ENCODE assay signal across 15 cellular contexts in the genomic region with DNA sequence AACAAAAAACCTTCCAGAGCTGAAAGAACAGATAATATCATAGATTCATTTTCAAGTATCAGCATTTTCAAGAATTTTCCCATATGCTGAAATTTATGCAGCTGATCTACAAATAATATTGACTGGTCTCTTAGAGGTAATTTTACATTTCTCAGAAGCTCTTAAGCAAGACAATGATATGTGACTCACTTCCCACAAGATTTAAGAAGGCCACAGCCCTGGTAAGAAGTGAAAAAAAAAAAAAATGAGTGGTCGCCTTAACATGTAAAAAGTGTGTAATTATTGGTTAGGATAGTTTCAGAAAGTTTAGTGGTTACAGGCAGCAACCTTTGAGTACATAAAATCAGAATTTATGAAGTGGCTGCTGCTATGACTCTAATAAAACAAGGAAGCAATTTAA. TPM values are rescaled to one million over a fixed set of nuclear protein-coding genes. Genes with fewer than 3 reads are reported as not detected.
DNase-seq lines count a peak whose midpoint lies in the region; TF ChIP-seq lines count a peak whose summit lies in the region.
"Had no signal": no experiment of that assay in that cellular context is flagged by ENCODE, and none has a peak within 500 bp of the region (broad histone marks: within the 10 kb centered on the region; RNA-seq: fewer than 3 reads in every experiment).

No MANE protein-coding gene starts in this region.

- TF ChIP-seq CTCF in fibroblast of pulmonary artery (IDR thresholded peaks at IDR 0.05; ENCODE audit: low read length, missing control alignments) (no peak), left ventricle myocardium inferior (IDR thresholded peaks at IDR 0.05; ENCODE audit: borderline replicate concordance) (no peak), lower leg skin (IDR thresholded peaks at IDR 0.05) (no peak)

- H3K4me3 ChIP-seq in GM23248 (no peak overlapping the region), fibroblast of pulmonary artery (replicated peaks; ENCODE audit: low read depth, low read length) (no peak overlapping the region), left ventricle myocardium inferior (no peak overlapping the region), lower leg skin (ENCODE audit: low read depth, poor library complexity, severe bottlenecking) (no peak overlapping the region)
- H3K4me3 ChIP-seq: K562, stomach had no signal

- peaks cover 35% of the 10 kb centered on the region for H3F3A ChIP-seq in GM23248 (ENCODE audit: insufficient read depth)

- DNase-seq in AG08396 (ENCODE audit: low spot score) (peak; percentile 12), GM23248 (peak; percentile 82), SIG-M5 (lab: John Stamatoyannopoulos, UW) (peak; percentile 14), fibroblast of pulmonary artery (ENCODE audit: low read depth) (peak; percentile 72), C1 segment of cervical spinal cord (lab: John Stamatoyannopoulos, UW) (no peak), GOT3 (lab: John Stamatoyannopoulos, UW) (no peak), left ventricle myocardium inferior (no peak), lower leg skin (ENCODE audit: low spot score in 2 of 2) (no peak)
- DNase-seq: activated CD4-positive, alpha-beta T cell treated with anti-CD3 and anti-CD28 coated beads, Interleukin-2, amount 10 ng/mL, durations not matched to agents 7 days and 5 days; immature natural killer cell; NCI-H345; nephron progenitor cell; stimulated activated CD4-positive, alpha-beta T cell treated with anti-CD3 and anti-CD28 coated beads, Interleukin-15, amount 100 ng/mL, for 24 hours; stomach had no signal

- WGBS in GM23248 (ENCODE audit: low coverage in 1 of 2, low lambda C conversion rate in 2 of 2, missing lambda C conversion rate in 2 of 2), 2 experiments: 0% methylated on average over 1 of the region's 1 CpG
- 0 to 7% methylated on average over 1 of the region's 1 CpG for WGBS in lower leg skin, 2 donors

- no peaks in the 10 kb centered on the region for H4K20me1 ChIP-seq in GM23248 (ENCODE audit: insufficient read depth)

- H3K27me3 ChIP-seq in GM23248 (replicated peaks; ENCODE audit: insufficient read depth) (no peaks in the 10 kb centered on the region), left ventricle myocardium inferior (ENCODE audit: low read depth) (no peaks in the 10 kb centered on the region)
- H3K27me3 ChIP-seq: stomach had no signal

- intact Hi-C loops in left ventricle myocardium inferior (cut with micrococcal nuclease): no loop called here
- intact Hi-C loops in lower leg skin (cut with DNase I; ENCODE audit: low total_unique reads): no loop called here

- TF ChIP-seq POLR2A in lower leg skin (IDR thresholded peaks at IDR 0.05): no peak

- no peak overlapping the region for H2AFZ ChIP-seq in GM23248

- H3K27ac ChIP-seq in GM23248: peak overlapping the region; percentile 71
- H3K27ac ChIP-seq in left ventricle myocardium inferior (replicated peaks): no peak overlapping the region
- H3K27ac ChIP-seq: stomach had no signal

- no peaks in the 10 kb centered on the region for H3K9me2 ChIP-seq in GM23248 (ENCODE audit: insufficient read depth)

- no peaks in the 10 kb centered on the region for H3K36me3 ChIP-seq in GM23248 (ENCODE audit: low read depth)
- H3K36me3 ChIP-seq in left ventricle myocardium inferior: no peaks in the 10 kb centered on the region
- H3K36me3 ChIP-seq: stomach had no signal

- peak overlapping the region; percentile 14 for H3K4me2 ChIP-seq in GM23248 (ENCODE audit: unreplicated experiment)

- H3K4me1 ChIP-seq in GM23248 (ENCODE audit: insufficient read depth) (peaks cover 47% of the 10 kb centered on the region), left ventricle myocardium inferior (peaks cover 27% of the 10 kb centered on the region)

- H3K79me2 ChIP-seq in GM23248 (ENCODE audit: insufficient read depth): no peaks in the 10 kb centered on the region

- peak overlapping the region; percentile 16; the same call in 1 of the 2 replicates for H3K9ac ChIP-seq in GM23248

- H3K9me3 ChIP-seq in GM23248 (ENCODE audit: low read depth): no peaks in the 10 kb centered on the region
- H3K9me3 ChIP-seq in left ventricle myocardium inferior (replicated peaks): no peaks in the 10 kb centered on the region
- H3K9me3 ChIP-seq: stomach had no signal

- in situ Hi-C loops in GM23248 (cut with MboI): no loop called here

RNA-seq across cellular contexts. Expression of a gene that starts 54.5 kb away (rescaled TPM):
- 1.0 and 1.3 TPM in 2 replicates for total RNA-seq in GM23248 (2014; rRNA removed; shearing (Covaris generic))
- 5.5 TPM in 2 replicates for polyA plus RNA-seq in GM23248 (2016; fragmentation: Nextera tagmentation; extraction: Ambion mirVana)
- total RNA-seq in left ventricle myocardium inferior: 3.1 TPM
- 1 to 10 TPM in 3 of 4 donors, under 1 TPM in 1; 0.88 to 4.0 (median 3.7) TPM for total RNA-seq in lower leg skin

RNA-seq across cellular contexts. Expression of a gene that starts 54.6 kb away (rescaled TPM):
- 22.8 and 29.2 TPM in 2 replicates for total RNA-seq in GM23248 (2014; rRNA removed; shearing (Covaris generic))
- 18.5 and 21.2 TPM in 2 replicates for polyA plus RNA-seq in GM23248 (2016; fragmentation: Nextera tagmentation; extraction: Ambion mirVana)
- total RNA-seq in left ventricle myocardium inferior (10.7 TPM), lower leg skin (10 to 100 TPM; 18.3 to 29.6 (median 19.9) TPM)

Comparison
In these comparisons a context has a peak if more than half of its experiments do, and no peak if none do; other contexts are left out.
1. DNase-seq: peak in AG08396 (single experiment), GM23248 (single experiment), SIG-M5 (single experiment) and fibroblast of pulmonary artery (single experiment); none in C1 segment of cervical spinal cord (0 of 14), GOT3 (single experiment), left ventricle myocardium inferior (single experiment) and lower leg skin (0 of 2).